Comparison of ENCODE assay signal across 1 cellular context in genomic region chr11:20164152-20164551, GRCh38.
TF ChIP-seq lines count a peak whose summit lies in the region.

No MANE protein-coding gene starts in this region.

TF ChIP-seq in GM12878, 131 proteins besides CTCF, POLR2A, EP300 and RAD21:
- TF ChIP-seq KLF5 (IDR thresholded peaks at IDR 0.05; ENCODE audit: partially characterized antibody) (no peak), EZH2 (IDR thresholded peaks at IDR 0.05; ENCODE audit: borderline replicate concordance, control insufficient read depth, low read depth, low read length) (0 out of 2 replicates have a peak, but pooled peaks have one; percentile 12)
